Comparison of ENCODE assay signal across 13 cellular contexts in genomic region chr12:122963928-122964240, GRCh38. TPM values are rescaled to one million over a fixed set of nuclear protein-coding genes. Genes with fewer than 3 reads are reported as not detected.
DNase-seq lines count a peak whose midpoint lies in the region; ATAC-seq and TF ChIP-seq lines count a peak whose summit lies in the region.
"Had no signal": no experiment of that assay in that cellular context is flagged by ENCODE, and none has a peak within 500 bp of the region (broad histone marks: within the 10 kb centered on the region; RNA-seq: fewer than 3 reads in every experiment).

No MANE protein-coding gene starts in this region.

- peaks cover 5% of the 10 kb centered on the region for H3K4me1 Mint-ChIP-seq in activated naive CD4-positive, alpha-beta T cell treated with anti-CD3 and anti-CD28 coated beads for 36 hours (ENCODE audit: low read depth)

- peak overlapping the region in 1 of 11 experiments; percentile 9; a peak in 2 of 22 replicates for H3K9ac ChIP-seq in BLaER1 treated with 17β-estradiol and CSF1 and Interleukin-3, amounts not matched to agents 10 nM and 100 nM
- H3K9ac ChIP-seq in mammary epithelial cell (ENCODE audit: insufficient read depth, low read length) = no peak overlapping the region
- H3K9ac ChIP-seq: KMS-11 had no signal

- no peaks in the 10 kb centered on the region for H3K9me3 Mint-ChIP-seq in activated naive CD4-positive, alpha-beta T cell treated with anti-CD3 and anti-CD28 coated beads for 36 hours

- WGBS in mammary epithelial cell (ENCODE audit: low coverage, missing lambda C conversion rate) = 35% methylated on average over 4 of the region's 9 CpGs

- no peak overlapping the region for H3K4me3 Mint-ChIP-seq in activated naive CD4-positive, alpha-beta T cell treated with anti-CD3 and anti-CD28 coated beads for 36 hours
- H3K4me3 Mint-ChIP-seq: activated CD4-positive, alpha-beta T cell treated with anti-CD3 and anti-CD28 coated beads for 36 hours had no signal

- no peaks in the 10 kb centered on the region for H3K27me3 ChIP-seq in BLaER1 treated with 17β-estradiol and CSF1 and Interleukin-3, amounts not matched to agents 10 nM and 100 nM
- H3K27me3 ChIP-seq in mammary epithelial cell (ENCODE audit: insufficient read depth, low read length) = no peaks in the 10 kb centered on the region

- no peak for ATAC-seq in stimulated activated naive CD8-positive, alpha-beta T cell treated with anti-CD3 and anti-CD28 coated beads, Interleukin-15, Interleukin-2, amounts not matched to agents 100 U/mL and 50 U/mL, for 24 hours
- ATAC-seq in GM18907 (IDR thresholded peaks at IDR 0.05; ENCODE audit: unreplicated experiment) = no peak
- ATAC-seq: activated CD4-positive, alpha-beta T cell treated with anti-CD3 and anti-CD28 coated beads for 36 hours had no signal

- dilution Hi-C loops in mammary epithelial cell (cut with HindIII; ENCODE audit: low sequenced_read_pairs) = no loop called here

- H3K27ac ChIP-seq in BLaER1 treated with 17β-estradiol and CSF1 and Interleukin-3, amounts not matched to agents 10 nM and 100 nM = 0 out of 22 replicates have a peak overlapping the region, but pooled peaks of 1 of the 11 experiments have one; percentile 8
- no peak overlapping the region for H3K27ac ChIP-seq in mammary epithelial cell (ENCODE audit: insufficient read depth, low read depth, low read length)
- H3K27ac ChIP-seq: KMS-11, psoas muscle had no signal

- in situ Hi-C loops in mammary epithelial cell (cut with MboI; ENCODE audit: low sequenced_read_pairs in 2 of 2) = loop anchor here in 1 of 2 donors (25.0 kb wide), 2 partner anchors 177 to 327 kb away; no protein-coding TSS in a partner anchor

- BruUV-seq in mammary epithelial cell (replicated peaks; lab: Mats Ljungman, UMichigan) = no TSS peak

- no peak for TF ChIP-seq CTCF in mammary epithelial cell (conservative IDR thresholded peaks at IDR 0.05 in 1 of 2, IDR thresholded peaks at IDR 0.05 in 1 of 2; ENCODE audit: extremely low read depth in 1 of 2, insufficient read depth in 1 of 2, low read depth in 1 of 2, low read length in 2 of 2)

- H3K27me3 Mint-ChIP-seq in activated naive CD4-positive, alpha-beta T cell treated with anti-CD3 and anti-CD28 coated beads for 36 hours (ENCODE audit: low read depth) = no peaks in the 10 kb centered on the region
- H3K27me3 Mint-ChIP-seq: activated CD4-positive, alpha-beta T cell treated with anti-CD3 and anti-CD28 coated beads for 36 hours had no signal

- peaks cover 0 to 31% (median 6%) of the 10 kb centered on the region in 11 experiments; a peak in 5 of 22 replicates for H4K20me1 ChIP-seq in BLaER1 treated with 17β-estradiol and CSF1 and Interleukin-3, amounts not matched to agents 10 nM and 100 nM
- peaks cover 2% of the 10 kb centered on the region for H4K20me1 ChIP-seq in mammary epithelial cell (ENCODE audit: insufficient read depth, low read length)

- CTCF ChIA-PET in mammary epithelial cell (lab: Charles Lee; ENCODE audit: low non-redundant PET) = no interaction called here
- CTCF ChIA-PET in activated naive CD4-positive, alpha-beta T cell treated with anti-CD3 and anti-CD28 coated beads for 36 hours (lab: Charles Lee) = interaction anchor here (1.0 to 1.7 kb wide), 2 partner anchors 11 to 169 kb away, joined by 3 to 4 read pairs; no protein-coding TSS in a partner anchor

- H3K27ac Mint-ChIP-seq in activated naive CD4-positive, alpha-beta T cell treated with anti-CD3 and anti-CD28 coated beads for 36 hours = no peak overlapping the region
- H3K27ac Mint-ChIP-seq: activated CD4-positive, alpha-beta T cell treated with anti-CD3 and anti-CD28 coated beads for 36 hours had no signal

- H3K36me3 ChIP-seq in BLaER1 treated with 17β-estradiol and CSF1 and Interleukin-3, amounts not matched to agents 10 nM and 100 nM = peaks cover 8 to 18% (median 14%) of the 10 kb centered on the region in 11 experiments; a peak in 20 of 22 replicates
- H3K36me3 ChIP-seq in mammary epithelial cell (ENCODE audit: insufficient read depth, low read length) = peaks cover 4% of the 10 kb centered on the region

- H3K79me2 ChIP-seq in mammary epithelial cell (ENCODE audit: insufficient read depth, low read length) = peaks cover 33% of the 10 kb centered on the region

- no peaks in the 10 kb centered on the region for H3K9me3 ChIP-seq in BLaER1 treated with 17β-estradiol and CSF1 and Interleukin-3, amounts not matched to agents 10 nM and 100 nM (replicated peaks in 1 of 11)
- H3K9me3 ChIP-seq in mammary epithelial cell (replicated peaks; ENCODE audit: insufficient read depth, low read length) = no peaks in the 10 kb centered on the region
- H3K9me3 ChIP-seq: psoas muscle had no signal

- H3K36me3 Mint-ChIP-seq in activated naive CD4-positive, alpha-beta T cell treated with anti-CD3 and anti-CD28 coated beads for 36 hours (ENCODE audit: low read depth) = no peaks in the 10 kb centered on the region

- H3K4me2 ChIP-seq in BLaER1 treated with 17β-estradiol and CSF1 and Interleukin-3, amounts not matched to agents 10 nM and 100 nM = peak overlapping the region in 10 of 11 experiments; percentile 12 to 99 (median 96); a peak in 7 of 22 replicates
- H3K4me2 ChIP-seq in mammary epithelial cell (ENCODE audit: insufficient read depth, low read depth, low read length) = peak overlapping the region; percentile 15
- H3K4me2 ChIP-seq: KMS-11 had no signal

- intact Hi-C loops in mammary epithelial cell (cut with micrococcal nuclease) = no loop called here
- intact Hi-C loops in activated naive CD4-positive, alpha-beta T cell treated with anti-CD3 and anti-CD28 coated beads for 36 hours (cut with micrococcal nuclease) = no loop called here

- H3K4me1 ChIP-seq in BLaER1 treated with 17β-estradiol and CSF1 and Interleukin-3, amounts not matched to agents 10 nM and 100 nM = peaks cover 29 to 49% (median 43%) of the 10 kb centered on the region in 10 experiments
- peaks cover 33% of the 10 kb centered on the region for H3K4me1 ChIP-seq in mammary epithelial cell (ENCODE audit: insufficient read depth, low read length)

- DNase-seq in NCI-H2081 treated with DMSO at 0.1 percent for 48 hours (lab: John Stamatoyannopoulos, UW) (peak; percentile 26), mammary epithelial cell (no peak), myocyte (ENCODE audit: low read depth) (peak; percentile 81), mesenteric fat pad (ENCODE audit: low spot score) (no peak)
- DNase-seq in stimulated activated naive CD8-positive, alpha-beta T cell treated with anti-CD3 and anti-CD28 coated beads, Interleukin-15, Interleukin-2, amounts not matched to agents 100 U/mL and 50 U/mL, for 24 hours = no peak
- DNase-seq in activated naive CD4-positive, alpha-beta T cell treated with anti-CD3 and anti-CD28 coated beads for 36 hours = no peak
- DNase-seq: activated CD4-positive, alpha-beta T cell treated with anti-CD3 and anti-CD28 coated beads for 36 hours; GF-D8; GOT3; psoas muscle had no signal

- H2AFZ ChIP-seq in mammary epithelial cell (ENCODE audit: low read depth, low read length) = no peak overlapping the region

- H3K4me3 ChIP-seq in BLaER1 treated with 17β-estradiol and CSF1 and Interleukin-3, amounts not matched to agents 10 nM and 100 nM = no peak overlapping the region
- no peak overlapping the region for H3K4me3 ChIP-seq in mammary epithelial cell (replicated peaks in 1 of 3; ENCODE audit: insufficient read depth in 1 of 3, low read depth in 2 of 3, low read length in 3 of 3)
- H3K4me3 ChIP-seq: psoas muscle had no signal

RNA-seq across cellular contexts. Expression of gene ABCB9, which starts 2.4 kb away (rescaled TPM):
- total RNA-seq in mammary epithelial cell (10 to 100 TPM; 11.2 to 15.5 TPM), myocyte (6.9 and 10.4 TPM in 2 replicates), mesenteric fat pad (2.2 TPM)
- 15.2 TPM for polyA plus RNA-seq in mammary epithelial cell
- polyA minus RNA-seq in mammary epithelial cell = 12.7 TPM
- 6.4 TPM for polyA plus RNA-seq in myocyte (2012)
- total RNA-seq in activated naive CD4-positive, alpha-beta T cell treated with anti-CD3 and anti-CD28 coated beads for 36 hours = 1 to 10 TPM; 5.1 to 5.9 TPM

RNA-seq across cellular contexts. Expression of gene OGFOD2, which starts 11.2 kb away (rescaled TPM):
- total RNA-seq in mammary epithelial cell (10 to 100 TPM in 1 of 2 donors, 1 to 10 TPM in 1; 8.2 to 16.2 TPM), myocyte (15.3 and 20.8 TPM in 2 replicates), mesenteric fat pad (8.6 TPM)
- polyA plus RNA-seq in mammary epithelial cell = 13.6 TPM
- polyA minus RNA-seq in mammary epithelial cell = 18.9 TPM
- 15.1 TPM for polyA plus RNA-seq in myocyte (2012)
- total RNA-seq in activated naive CD4-positive, alpha-beta T cell treated with anti-CD3 and anti-CD28 coated beads for 36 hours = 10 to 100 TPM; 26.8 to 27.7 TPM

RNA-seq across cellular contexts. Expression of gene ARL6IP4, which starts 16.6 kb away (rescaled TPM):
- total RNA-seq in mammary epithelial cell = 100 to 1,000 TPM in 1 of 2 donors, 10 to 100 TPM in 1; 70.2 to 166 TPM
- 183 TPM for polyA plus RNA-seq in mammary epithelial cell
- polyA minus RNA-seq in mammary epithelial cell = 171 TPM
- 189 and 192 TPM in 2 replicates for total RNA-seq in myocyte
- polyA plus RNA-seq in myocyte (2012) = 184 TPM
- 132 TPM for total RNA-seq in mesenteric fat pad
- total RNA-seq in activated naive CD4-positive, alpha-beta T cell treated with anti-CD3 and anti-CD28 coated beads for 36 hours = 100 to 1,000 TPM; 159 to 177 TPM

Comparison
In these comparisons a context has a peak if more than half of its experiments do, and no peak if none do; other contexts are left out.
1. DNase-seq: peak in NCI-H2081 treated with DMSO at 0.1 percent for 48 hours (single experiment) and myocyte (single experiment); none in mammary epithelial cell (single experiment), mesenteric fat pad (single experiment), stimulated activated naive CD8-positive, alpha-beta T cell treated with anti-CD3 and anti-CD28 coated beads, Interleukin-15, Interleukin-2, amounts not matched to agents 100 U/mL and 50 U/mL, for 24 hours (single experiment) and activated naive CD4-positive, alpha-beta T cell treated with anti-CD3 and anti-CD28 coated beads for 36 hours (single experiment).